11 cellular contexts compared by ENCODE assay signal in genomic region chr2:96353032-96353561, GRCh38. TPM values are rescaled to one million over a fixed set of nuclear protein-coding genes. Genes with fewer than 3 reads are reported as not detected.
DNase-seq lines count a peak whose midpoint lies in the region; ATAC-seq, FAIRE-seq and TF ChIP-seq lines count a peak whose summit lies in the region.
"Had no signal": no experiment of that assay in that cellular context is flagged by ENCODE, and none has a peak within 500 bp of the region (broad histone marks: within the 10 kb centered on the region; RNA-seq: fewer than 3 reads in every experiment).

No MANE protein-coding gene starts in this region.

- CTCF ChIA-PET in CD8-positive, alpha-beta T cell (lab: Charles Lee) = interaction anchor here (0.9 kb wide), 1 partner anchor 11 kb away, joined by 3 read pairs; no protein-coding TSS in a partner anchor

- no peak overlapping the region for H3K4me3 ChIP-seq in adrenal gland
- H3K4me3 ChIP-seq in upper lobe of right lung = no peak overlapping the region
- no peak overlapping the region for H3K4me3 ChIP-seq in CD8-positive, alpha-beta T cell (ENCODE audit: low read depth, low read length)

- H3K27me3 Mint-ChIP-seq in CD8-positive, alpha-beta T cell (ENCODE audit: low read depth) = no peaks in the 10 kb centered on the region

- DNase-seq in NCI-H1105 treated with DMSO at 0.1 percent for 48 hours (lab: John Stamatoyannopoulos, UW) = peak; percentile 66
- DNase-seq in adrenal gland = peak in 6 of 7 donors; percentile 45 to 81 (median 56)
- peak; percentile 62 for DNase-seq in inferior parietal cortex (ENCODE audit: extremely low spot score)
- no peak for DNase-seq in upper lobe of right lung
- no peak for DNase-seq in HT-29 (ENCODE audit: low spot score)
- DNase-seq in CD8-positive, alpha-beta T cell = no peak
- DNase-seq in GM12891 (ENCODE audit: insufficient read length, low spot score) = no peak
- DNase-seq: activated CD8-positive, alpha-beta memory T cell treated with anti-CD3 and anti-CD28 coated beads, Interleukin-2, amount 50 U/mL, for 4 hours; mesendoderm; stimulated activated CD4-positive, alpha-beta T cell treated with anti-CD3 and anti-CD28 coated beads, Interleukin-2, amount 100 ng/mL, for 48 hours had no signal

- H3K36me3 ChIP-seq in adrenal gland (replicated peaks in 1 of 2) (no peaks in the 10 kb centered on the region), upper lobe of right lung (no peaks in the 10 kb centered on the region)
- H3K36me3 ChIP-seq in CD8-positive, alpha-beta T cell (ENCODE audit: insufficient read depth, low read length) = no peaks in the 10 kb centered on the region

- TF ChIP-seq POLR2A in adrenal gland (IDR thresholded peaks at IDR 0.05) (no peak), GM12891 (IDR thresholded peaks at IDR 0.05; ENCODE audit: low read depth, low read length) (no peak)

- H3K4me1 Mint-ChIP-seq in CD8-positive, alpha-beta T cell (ENCODE audit: low read depth) = no peaks in the 10 kb centered on the region

- intact Hi-C loops in adrenal gland (cut with DNase I) = no loop called here
- intact Hi-C loops in upper lobe of right lung (cut with DNase I) = no loop called here
- intact Hi-C loops in CD8-positive, alpha-beta T cell (cut with DNase I, micrococcal nuclease) = no loop called here

- no peak overlapping the region for H3K4me3 Mint-ChIP-seq in CD8-positive, alpha-beta T cell

- H3K9me3 ChIP-seq in adrenal gland (replicated peaks in 1 of 3) (no peaks in the 10 kb centered on the region), upper lobe of right lung (no peaks in the 10 kb centered on the region)
- H3K9me3 ChIP-seq in CD8-positive, alpha-beta T cell (ENCODE audit: low read length) = no peaks in the 10 kb centered on the region

- H3K4me1 ChIP-seq in adrenal gland (replicated peaks in 1 of 2) (peaks cover 0 to 7% of the 10 kb centered on the region in 2 donors), upper lobe of right lung (peaks cover 12% of the 10 kb centered on the region)
- H3K4me1 ChIP-seq in CD8-positive, alpha-beta T cell (ENCODE audit: insufficient read depth, low read length) = no peaks in the 10 kb centered on the region

- no peak overlapping the region for H3K27ac Mint-ChIP-seq in CD8-positive, alpha-beta T cell

- H3K9me3 Mint-ChIP-seq in CD8-positive, alpha-beta T cell = no peaks in the 10 kb centered on the region

- TF ChIP-seq CTCF in adrenal gland (IDR thresholded peaks at IDR 0.05) (no peak), upper lobe of right lung (IDR thresholded peaks at IDR 0.05) (no peak)
- no peak for TF ChIP-seq CTCF in CD8-positive, alpha-beta T cell (IDR thresholded peaks at IDR 0.05)

- 59 to 74% (median 69%) methylated on average over 7 to 9 of the region's 9 CpGs for WGBS in adrenal gland, 4 donors

- ATAC-seq in upper lobe of right lung = no peak
- no peak for ATAC-seq in CD8-positive, alpha-beta T cell

- H3K27ac ChIP-seq in adrenal gland (peak overlapping the region in 2 of 5 donors; percentile 64 to 77), upper lobe of right lung (peak overlapping the region; percentile 45)
- H3K27ac ChIP-seq in CD8-positive, alpha-beta T cell (ENCODE audit: low read depth, low read length) = no peak overlapping the region

- FAIRE-seq in GM12891 (lab: Jason Lieb, UNC) = no peak

- H3K36me3 Mint-ChIP-seq in CD8-positive, alpha-beta T cell = no peaks in the 10 kb centered on the region

- POLR2A ChIA-PET in CD8-positive, alpha-beta T cell (lab: Charles Lee) = no interaction called here

- no peaks in the 10 kb centered on the region for H3K27me3 ChIP-seq in adrenal gland
- no peaks in the 10 kb centered on the region for H3K27me3 ChIP-seq in upper lobe of right lung
- no peaks in the 10 kb centered on the region for H3K27me3 ChIP-seq in CD8-positive, alpha-beta T cell (ENCODE audit: insufficient read depth, low read length)
- H3K27me3 ChIP-seq: dorsolateral prefrontal cortex had no signal

TF ChIP-seq in GM12891, 5 proteins besides CTCF, POLR2A, EP300 and RAD21:
- no peak for TF ChIP-seq TAF1 (IDR thresholded peaks at IDR 0.05; ENCODE audit: low read depth, low read length)
- no peak for TF ChIP-seq PAX5 (IDR thresholded peaks at IDR 0.05; ENCODE audit: insufficient read depth, low read length, severe bottlenecking)
- no peak for TF ChIP-seq POLR2AphosphoS5 (IDR thresholded peaks at IDR 0.05; ENCODE audit: low read depth, low read length)
- TF ChIP-seq POU2F2 (IDR thresholded peaks at IDR 0.05; ENCODE audit: low read depth, low read length) = no peak
- no peak for TF ChIP-seq SPI1 (IDR thresholded peaks at IDR 0.05; ENCODE audit: low read depth, low read length)

RNA-seq across cellular contexts. Expression of gene NCAPH, which starts 17.5 kb away (rescaled TPM):
- total RNA-seq in adrenal gland (1 to 10 TPM in 6 of 8 donors, under 1 TPM in 2; 0.60 to 2.6 (median 1.3) TPM), upper lobe of right lung (1.6 TPM)
- 1 to 10 TPM in 1 of 3 donors, under 1 TPM in 2; 0.40 to 1.5 (median 0.51) TPM for polyA plus RNA-seq in adrenal gland
- 24.5 and 28.6 TPM in 2 replicates for total RNA-seq in HT-29 (2014; rRNA removed; shearing (Covaris generic))
- 1 to 10 TPM; 2.0 to 2.5 TPM for total RNA-seq in CD8-positive, alpha-beta T cell
- polyA plus RNA-seq in GM12891 (2012; ENCODE audit: low read depth, missing spikeins) = 24.9 TPM

RNA-seq across cellular contexts. Expression of gene ITPRIPL1, which starts 28.0 kb away (rescaled TPM):
- 1 to 10 TPM in 4 of 8 donors, under 1 TPM in 3, not detected in 1; 0.32 to 3.8 (median 1.0) TPM for total RNA-seq in adrenal gland
- polyA plus RNA-seq in adrenal gland = under 1 TPM; 0.33 to 0.40 (median 0.40) TPM
- total RNA-seq in upper lobe of right lung = 1.3 TPM
- not detected in 2 replicates for total RNA-seq in HT-29 (2014; rRNA removed; shearing (Covaris generic))
- total RNA-seq in CD8-positive, alpha-beta T cell = 1 to 10 TPM; 5.6 to 6.6 TPM
- 8.2 TPM for polyA plus RNA-seq in GM12891 (2012; ENCODE audit: low read depth, missing spikeins)

RNA-seq across cellular contexts. Expression of gene SNRNP200, which starts 47.8 kb away (rescaled TPM):
- 100 to 1,000 TPM in 2 of 8 donors, 10 to 100 TPM in 6; 69.3 to 114 (median 96.1) TPM for total RNA-seq in adrenal gland
- polyA plus RNA-seq in adrenal gland = 100 to 1,000 TPM in 2 of 3 donors, 10 to 100 TPM in 1; 80.9 to 117 (median 103) TPM
- total RNA-seq in upper lobe of right lung = 91.2 TPM
- total RNA-seq in HT-29 (2014; rRNA removed; shearing (Covaris generic)) = 82.2 and 86.3 TPM in 2 replicates
- 100 to 1,000 TPM; 318 to 348 TPM for total RNA-seq in CD8-positive, alpha-beta T cell
- 92.6 TPM for polyA plus RNA-seq in GM12891 (2012; ENCODE audit: low read depth, missing spikeins)

Comparison
In these comparisons a context has a peak if more than half of its experiments do, and no peak if none do; other contexts are left out.
1. DNase-seq: peak in NCI-H1105 treated with DMSO at 0.1 percent for 48 hours (single experiment), adrenal gland (6 of 7) and inferior parietal cortex (single experiment); none in upper lobe of right lung (single experiment), HT-29 (single experiment), CD8-positive, alpha-beta T cell (0 of 7) and GM12891 (single experiment).